17 cellular contexts compared by ENCODE assay signal in genomic region chr1:225415967-225416745, GRCh38. TPM values are rescaled to one million over a fixed set of nuclear protein-coding genes. Genes with fewer than 3 reads are reported as not detected.
DNase-seq lines count a peak whose midpoint lies in the region; ATAC-seq, FAIRE-seq and TF ChIP-seq lines count a peak whose summit lies in the region.
"Had no signal": no experiment of that assay in that cellular context is flagged by ENCODE, and none has a peak within 500 bp of the region (broad histone marks: within the 10 kb centered on the region; RNA-seq: fewer than 3 reads in every experiment).

No MANE protein-coding gene starts in this region.

- H3K4me3 ChIP-seq in HepG2 (replicated peaks in 1 of 3; ENCODE audit: insufficient read depth in 1 of 3, low read depth in 2 of 3, low read length in 3 of 3) = no peak overlapping the region
- H3K4me3 ChIP-seq in right lobe of liver = no peak overlapping the region
- H3K4me3 ChIP-seq in SK-N-MC = no peak overlapping the region
- no peak overlapping the region for H3K4me3 ChIP-seq in mesendoderm (ENCODE audit: low read length)
- H3K4me3 ChIP-seq: BLaER1 had no signal

- BruUV-seq in HepG2 (replicated peaks; lab: Mats Ljungman, UMichigan) = no TSS peak

- H3K9me3 ChIP-seq in HepG2 (ENCODE audit: low read length) (no peaks in the 10 kb centered on the region), right lobe of liver (no peaks in the 10 kb centered on the region), SK-N-MC (ENCODE audit: low read depth, low read length) (no peaks in the 10 kb centered on the region)
- H3K9me3 ChIP-seq: BLaER1 had no signal

- H3K9ac ChIP-seq in HepG2 (ENCODE audit: insufficient read depth, low read depth, low read length) (no peak overlapping the region), SK-N-MC (ENCODE audit: insufficient read length) (no peak overlapping the region), mesendoderm (ENCODE audit: low read length) (no peak overlapping the region)
- H3K9ac ChIP-seq: BLaER1 had no signal

- TF ChIP-seq CTCF in HepG2 (CRISPR knock-in tag; IDR thresholded peaks at IDR 0.05) (no peak), right lobe of liver (IDR thresholded peaks at IDR 0.05) (no peak)

- H2BK120ac ChIP-seq in mesendoderm (ENCODE audit: low read depth, low read length) = no peak overlapping the region

- POLR2A ChIA-PET in HepG2 (lab: Yijun Ruan, JAX) = no interaction called here

- H4K5ac ChIP-seq in mesendoderm (ENCODE audit: low read length) = no peak overlapping the region

- WGBS in HepG2 (ENCODE audit: low lambda C conversion rate) = 97% methylated on average over 11 of the region's 11 CpGs
- WGBS in right lobe of liver (ENCODE audit: insufficient coverage, low coverage, low lambda C conversion rate, missing lambda C conversion rate) = 91% methylated on average over 11 of the region's 11 CpGs
- no CpG with 5 or more reads among the region's 11 CpGs for WGBS in mesendoderm (ENCODE audit: extremely low coverage, insufficient coverage, low lambda C conversion rate)

- CTCF ChIA-PET in HepG2 (lab: Yijun Ruan, JAX; ENCODE audit: low intra/inter-chr PET ratio, low total read pairs) = no interaction called here

- FAIRE-seq in HepG2 (lab: Jason Lieb, UNC) = no peak
- FAIRE-seq: G401.6, GM12891 had no signal

- no peak overlapping the region for H3K56ac ChIP-seq in mesendoderm (ENCODE audit: low read length)

- no peak for TF ChIP-seq POLR2A in HepG2 (IDR thresholded peaks at IDR 0.05; ENCODE audit: insufficient read depth in 1 of 2, low read depth in 2 of 2, low read length in 2 of 2)
- TF ChIP-seq POLR2A in right lobe of liver (IDR thresholded peaks at IDR 0.05) = no peak

- no peak for DNase-seq in HepG2 (ENCODE audit: low spot score)
- no peak for DNase-seq in right lobe of liver
- DNase-seq in SK-N-MC (ENCODE audit: low read depth, low spot score) = no peak
- DNase-seq in mesendoderm = peak; percentile 50
- DNase-seq in AML-193 (lab: John Stamatoyannopoulos, UW) = no peak
- no peak for DNase-seq in SHP77 treated with DMSO at 0.1 percent for 48 hours (lab: John Stamatoyannopoulos, UW)
- DNase-seq in stimulated activated naive CD4-positive, alpha-beta T cell (lab: John Stamatoyannopoulos, UW) = no peak
- DNase-seq: Calu3; CD4-positive, CD25-positive, alpha-beta regulatory T cell; DMS153; DMS79 treated with DMSO at 0.1 percent for 48 hours; EL; GOT3; H9 had no signal

- H3K79me2 ChIP-seq in HepG2 (ENCODE audit: insufficient read depth, low read length) (peaks cover 13% of the 10 kb centered on the region), mesendoderm (ENCODE audit: control insufficient read depth, insufficient read depth, low read length) (peaks cover 10% of the 10 kb centered on the region)

- no peak for TF ChIP-seq EP300 in HepG2 (IDR thresholded peaks at IDR 0.05; ENCODE audit: low read depth in 2 of 2, low read length in 2 of 2)
- TF ChIP-seq EP300 in HepG2 (CRISPR knock-in tag; IDR thresholded peaks at IDR 0.05; ENCODE audit: borderline replicate concordance) = no peak

- no peak overlapping the region for H3K18ac ChIP-seq in mesendoderm (ENCODE audit: low read length)

- H3K4me1 ChIP-seq in HepG2 (ENCODE audit: insufficient read depth, low read length) = peaks cover 29% of the 10 kb centered on the region
- H3K4me1 ChIP-seq in right lobe of liver = peaks cover 0 to 26% (median 5%) of the 10 kb centered on the region in 4 donors
- H3K4me1 ChIP-seq in mesendoderm (ENCODE audit: control insufficient read depth, low read depth, low read length) = peaks cover 11% of the 10 kb centered on the region
- H3K4me1 ChIP-seq: BLaER1 had no signal

- H3K27me3 ChIP-seq in HepG2 (ENCODE audit: control insufficient read depth in 1 of 2, insufficient read depth in 2 of 2, low read length in 2 of 2) (no peaks in the 10 kb centered on the region), right lobe of liver (no peaks in the 10 kb centered on the region), mesendoderm (ENCODE audit: insufficient read depth, low read length, poor library complexity) (no peaks in the 10 kb centered on the region)
- H3K27me3 ChIP-seq: BLaER1 had no signal

- no peak overlapping the region for H3K4ac ChIP-seq in mesendoderm (ENCODE audit: low read depth, low read length)

- ATAC-seq in HepG2 (no peak), right lobe of liver (no peak)

- H3K4me2 ChIP-seq in HepG2 (ENCODE audit: low read depth, low read length) = no peak overlapping the region
- no peak overlapping the region for H3K4me2 ChIP-seq in mesendoderm (ENCODE audit: low read length)
- H3K4me2 ChIP-seq: BLaER1 had no signal

- H2BK15ac ChIP-seq in mesendoderm (replicated peaks; ENCODE audit: low read depth) = no peak overlapping the region

- no peak overlapping the region for H3K23ac ChIP-seq in mesendoderm (ENCODE audit: low read length)

- no peak for TF ChIP-seq RAD21 in HepG2 (CRISPR knock-in tag; IDR thresholded peaks at IDR 0.05)

- H3K27ac ChIP-seq in HepG2 (ENCODE audit: extremely low read length, insufficient read depth, low read length) (no peak overlapping the region), right lobe of liver (no peak overlapping the region), SK-N-MC (0 out of 2 replicates have a peak overlapping the region, but pooled peaks have one; percentile 38), mesendoderm (ENCODE audit: low read depth, low read length) (no peak overlapping the region)
- H3K27ac ChIP-seq: BLaER1 had no signal

- intact Hi-C loops in HepG2 (cut with micrococcal nuclease; ENCODE audit: unreplicated experiment) (no loop called here), right lobe of liver (cut with DNase I) (no loop called here)

- H4K8ac ChIP-seq in mesendoderm (ENCODE audit: low read depth, low read length) = no peak overlapping the region

- no peaks in the 10 kb centered on the region for H4K20me1 ChIP-seq in HepG2 (ENCODE audit: insufficient read depth, low read length)

- no peak overlapping the region for H2BK5ac ChIP-seq in mesendoderm (ENCODE audit: low read length)

- in situ Hi-C loops in HepG2 (cut with HindIII; ENCODE audit: extremely low pct_ligation_motif_present, low pct_unique_long_range_greater_than_20kb) = no loop called here

- H3K36me3 ChIP-seq in HepG2 (replicated peaks in 1 of 2; ENCODE audit: control insufficient read depth in 1 of 2, insufficient read depth in 2 of 2, low read length in 2 of 2) (peaks cover 14 to 67% of the 10 kb centered on the region in 2 experiments), right lobe of liver (peaks cover 0 to 69% (median 8%) of the 10 kb centered on the region in 4 donors), SK-N-MC (ENCODE audit: insufficient read depth, low read length) (peaks cover 86% of the 10 kb centered on the region), mesendoderm (ENCODE audit: control insufficient read depth, insufficient read depth, low read length) (no peaks in the 10 kb centered on the region)

- H3K79me1 ChIP-seq in mesendoderm (ENCODE audit: low read length) = peaks cover 9% of the 10 kb centered on the region

- H2AFZ ChIP-seq in HepG2 (ENCODE audit: low read length) = no peak overlapping the region

- H2AK5ac ChIP-seq in mesendoderm (ENCODE audit: low read length) = no peak overlapping the region

TF ChIP-seq in HepG2, 621 proteins besides CTCF, POLR2A, EP300 and RAD21 (continues in another document):
- TF ChIP-seq ARNT (IDR thresholded peaks at IDR 0.05) (no peak), SNAPC2 (CRISPR knock-in tag; IDR thresholded peaks at IDR 0.05) (no peak), HIVEP1 (CRISPR knock-in tag; IDR thresholded peaks at IDR 0.05) (no peak), ZNF121 (CRISPR knock-in tag; IDR thresholded peaks at IDR 0.05) (0 out of 2 replicates have a peak, but pooled peaks have one; percentile 13), DMAP1 (CRISPR knock-in tag; IDR thresholded peaks at IDR 0.05) (no peak), ZNF782 (CRISPR knock-in tag; IDR thresholded peaks at IDR 0.05; ENCODE audit: borderline replicate concordance) (no peak)

RNA-seq across cellular contexts. Expression of gene LBR, which starts 11.7 kb away (rescaled TPM):
- total RNA-seq in HepG2 (2016; rRNA removed; fragmentation: Illumina TruSeq; extraction: Trizol) (64.4 and 76.7 TPM in 2 replicates), right lobe of liver (10 to 100 TPM; 21.9 to 41.8 (median 31.4) TPM)
- 5.8 and 7.2 TPM in 2 replicates for total RNA-seq in HepG2 (2016; cell fraction: cytosol; rRNA removed; fragmentation: Illumina TruSeq; extraction: Trizol; ENCODE audit: low read depth)
- total RNA-seq in HepG2 (2016; cell fraction: insoluble cytoplasmic fraction; rRNA removed; fragmentation: Illumina TruSeq; extraction: Trizol) = 58.0 and 76.5 TPM in 2 replicates
- total RNA-seq in HepG2 (2016; cell fraction: membrane; rRNA removed; fragmentation: Illumina TruSeq; extraction: Trizol) = 18.3 and 23.6 TPM in 2 replicates
- total RNA-seq in HepG2 (2016; cell fraction: nucleus; rRNA removed; fragmentation: Illumina TruSeq; extraction: Trizol) = 103 and 116 TPM in 2 replicates
- 38.2 and 38.9 TPM in 2 replicates for polyA plus RNA-seq in HepG2 (2011; rRNA removed)
- 25.2 and 34.9 TPM in 2 replicates for polyA plus RNA-seq in HepG2 (2011; cell fraction: cytosol; rRNA removed)
- 20.9 and 21.1 TPM in 2 replicates for polyA plus RNA-seq in HepG2 (2011; cell fraction: nucleus; rRNA removed)
- polyA plus RNA-seq in HepG2 (2012) = 42.0 and 46.8 TPM in 2 replicates
- polyA plus RNA-seq in HepG2 (2016; cell fraction: cytosol; fragmentation: Illumina TruSeq; extraction: Trizol; ENCODE audit: low read depth) = 3.8 and 4.4 TPM in 2 replicates
- polyA plus RNA-seq in HepG2 (2016; cell fraction: insoluble cytoplasmic fraction; fragmentation: Illumina TruSeq; extraction: Trizol; ENCODE audit: low read depth) = 58.6 and 66.3 TPM in 2 replicates
- 12.1 and 13.5 TPM in 2 replicates for polyA plus RNA-seq in HepG2 (2016; cell fraction: membrane; fragmentation: Illumina TruSeq; extraction: Trizol; ENCODE audit: low read depth)
- polyA plus RNA-seq in HepG2 (2016; cell fraction: nucleus; fragmentation: Illumina TruSeq; extraction: Trizol; ENCODE audit: insufficient read depth, low read depth) = 109 and 114 TPM in 2 replicates
- 59.8 and 110 TPM in 2 replicates for polyA minus RNA-seq in HepG2 (2011; rRNA and poly(A)+ RNA removed; ENCODE audit: low replicate concordance)
- 35.1 and 35.9 TPM in 2 replicates for polyA minus RNA-seq in HepG2 (2011; cell fraction: cytosol; rRNA and poly(A)+ RNA removed)
- 43.9 and 51.8 TPM in 2 replicates for polyA minus RNA-seq in HepG2 (2011; cell fraction: nucleus; rRNA and poly(A)+ RNA removed)
- 189 TPM for polyA plus RNA-seq in mesendoderm (2013, experiment 1 of 2)
- 189 TPM for polyA plus RNA-seq in mesendoderm (2013, experiment 2 of 2)
